ENCODE assay signal across 21 cellular contexts in genomic region chr1:94019327-94019726, GRCh38.
DNase-seq lines count a peak whose midpoint lies in the region; ATAC-seq, FAIRE-seq and TF ChIP-seq lines count a peak whose summit lies in the region.
"Had no signal": no experiment of that assay in that cellular context is flagged by ENCODE, and none has a peak within 500 bp of the region (broad histone marks: within the 10 kb centered on the region; RNA-seq: fewer than 3 reads in every experiment).

No MANE protein-coding gene starts in this region.

- H3K4me2 ChIP-seq in IMR-90 (ENCODE audit: low read depth, low read length) = no peak overlapping the region
- H3K4me2 ChIP-seq in K562 (ENCODE audit: insufficient read depth, low read length) = no peak overlapping the region
- H3K4me2 ChIP-seq in mesenchymal stem cell (ENCODE audit: low read length, poor library complexity, severe bottlenecking) = no peak overlapping the region

- H3K4me3 ChIP-seq in IMR-90 (ENCODE audit: insufficient read depth, low read depth, low read length) = no peak overlapping the region
- H3K4me3 ChIP-seq in K562 = no peak overlapping the region
- H3K4me3 ChIP-seq in mesenchymal stem cell (ENCODE audit: insufficient read depth in 1 of 2, low read depth in 1 of 2, low read length in 2 of 2) = no peak overlapping the region
- H3K4me3 ChIP-seq: MG63 had no signal

- H2BK15ac ChIP-seq in IMR-90 (ENCODE audit: low read depth, low read length) = peak overlapping the region; percentile 82
- H2BK15ac ChIP-seq in mesenchymal stem cell (ENCODE audit: low read depth, poor library complexity, severe bottlenecking) = no peak overlapping the region

- H2AFZ ChIP-seq in IMR-90 (replicated peaks; ENCODE audit: low read length, poor library complexity) (peak overlapping the region; percentile 5), K562 (ENCODE audit: low read depth, low read length) (no peak overlapping the region), mesenchymal stem cell (ENCODE audit: low read depth, low read length) (peak overlapping the region; percentile 46)

- no peaks in the 10 kb centered on the region for H3K27me3 ChIP-seq in IMR-90 (ENCODE audit: control insufficient read depth, insufficient read depth, low read length)
- peaks cover 9 to 33% of the 10 kb centered on the region in 2 experiments; a peak in 4 of 5 replicates for H3K27me3 ChIP-seq in K562 (ENCODE audit: control insufficient read depth in 2 of 2, insufficient read depth in 2 of 2, low read length in 2 of 2)
- H3K27me3 ChIP-seq in mesenchymal stem cell (ENCODE audit: control insufficient read depth in 1 of 2, insufficient read depth in 1 of 2, low read length in 2 of 2) = no peaks in the 10 kb centered on the region
- H3K27me3 ChIP-seq: MG63 had no signal

- peak overlapping the region; percentile 19 to 97 for H2BK12ac ChIP-seq in mesenchymal stem cell (ENCODE audit: low read length in 2 of 2)

- no peak for ATAC-seq in IMR-90 (ENCODE audit: low read depth)
- ATAC-seq in K562 = no peak
- no peak for ATAC-seq in GM19463 (IDR thresholded peaks at IDR 0.05; ENCODE audit: unreplicated experiment)
- ATAC-seq in stimulated activated effector memory CD8-positive, alpha-beta T cell treated with anti-CD3 and anti-CD28 coated beads, Interleukin-12 subunit alpha, Interleukin-12 subunit beta, amount 100 ng/mL, for 72 hours = no peak
- ATAC-seq in GM21825 (IDR thresholded peaks at IDR 0.05; ENCODE audit: unreplicated experiment) = no peak
- ATAC-seq: CD8-positive, alpha-beta T cell had no signal

- peaks cover 23% of the 10 kb centered on the region for H3K9me1 ChIP-seq in IMR-90 (ENCODE audit: insufficient read depth, low read length)
- H3K9me1 ChIP-seq in K562 (ENCODE audit: control insufficient read depth, insufficient read depth, low read length) = no peaks in the 10 kb centered on the region

- TF ChIP-seq CTCF in IMR-90 (conservative IDR thresholded peaks at IDR 0.05; ENCODE audit: low read depth, low read length) (no peak), K562 (IDR thresholded peaks at IDR 0.05 in 2 of 3, conservative IDR thresholded peaks at IDR 0.05 in 1 of 3; ENCODE audit: insufficient read depth in 2 of 3, low read depth in 1 of 3, low read length in 3 of 3) (no peak)

- TF ChIP-seq EP300 in K562 (IDR thresholded peaks at IDR 0.05; ENCODE audit: low read length) = no peak

- no peaks in the 10 kb centered on the region for H3K9me3 Mint-ChIP-seq in stimulated activated effector memory CD8-positive, alpha-beta T cell treated with anti-CD3 and anti-CD28 coated beads, Interleukin-12 subunit alpha, Interleukin-12 subunit beta, amount 100 ng/mL, for 72 hours
- H3K9me3 Mint-ChIP-seq: CD8-positive, alpha-beta T cell had no signal

- H4K20me1 ChIP-seq in IMR-90 (ENCODE audit: insufficient read depth, low read length) = peaks cover 11% of the 10 kb centered on the region; the same call in 1 of the 2 replicates
- H4K20me1 ChIP-seq in K562 (replicated peaks; ENCODE audit: control insufficient read depth, insufficient read depth, low read length) = no peaks in the 10 kb centered on the region

- no peak overlapping the region for H3K56ac ChIP-seq in IMR-90 (ENCODE audit: extremely low read depth, insufficient read depth, low read length)

- H3K9ac ChIP-seq in IMR-90 (ENCODE audit: low read depth, low read length) = no peak overlapping the region
- H3K9ac ChIP-seq in K562 (ENCODE audit: insufficient read depth in 1 of 2, low read depth in 2 of 2, low read length in 2 of 2) = no peak overlapping the region; a peak in 1 of 4 replicates
- H3K9ac ChIP-seq in mesenchymal stem cell (ENCODE audit: low read length) = no peak overlapping the region

- H2BK5ac ChIP-seq in IMR-90 (ENCODE audit: low read depth, low read length, poor library complexity, severe bottlenecking) (peak overlapping the region; percentile 90), mesenchymal stem cell (ENCODE audit: low read depth, low read length, poor library complexity, severe bottlenecking) (no peak overlapping the region)

- H3K23ac ChIP-seq in IMR-90 (ENCODE audit: low read depth, low read length) = 0 out of 2 replicates have a peak overlapping the region, but pooled peaks have one; percentile 26
- H3K23ac ChIP-seq in mesenchymal stem cell (ENCODE audit: low read length in 2 of 2) = no peak overlapping the region

- H3K14ac ChIP-seq in IMR-90 (replicated peaks; ENCODE audit: low read depth, low read length) = peak overlapping the region; percentile 65
- H3K14ac ChIP-seq in mesenchymal stem cell (ENCODE audit: low read length in 2 of 2) = no peak overlapping the region

- H3K79me2 ChIP-seq in K562 (ENCODE audit: control insufficient read depth, insufficient read depth, low read length) = no peaks in the 10 kb centered on the region

- peak overlapping the region; percentile 63 for H3K4ac ChIP-seq in IMR-90 (ENCODE audit: low read depth, low read length)
- peak overlapping the region in 1 of 2 experiments; percentile 16 for H3K4ac ChIP-seq in mesenchymal stem cell (ENCODE audit: low read depth in 1 of 2, low read length in 2 of 2)

- dilution Hi-C loops in IMR-90 (cut with HindIII; ENCODE audit: low sequenced_read_pairs, unreplicated experiment) = no loop called here

- peaks cover 35% of the 10 kb centered on the region for H3K4me1 ChIP-seq in IMR-90 (ENCODE audit: control insufficient read depth, insufficient read depth, low read length)
- H3K4me1 ChIP-seq in K562 (replicated peaks in 1 of 2; ENCODE audit: control insufficient read depth in 2 of 2, insufficient read depth in 2 of 2, low read length in 2 of 2) = peaks cover 0 to 15% of the 10 kb centered on the region in 2 experiments; a peak in 3 of 5 replicates
- peaks cover 20% of the 10 kb centered on the region for H3K4me1 ChIP-seq in mesenchymal stem cell (ENCODE audit: control insufficient read depth, insufficient read depth, low read depth, low read length)

- no TSS peak for BruUV-seq in IMR-90 (replicated peaks; lab: Mats Ljungman, UMichigan)
- no TSS peak for BruUV-seq in K562 (replicated peaks; lab: Mats Ljungman, UMichigan)

- TF ChIP-seq RAD21 in IMR-90 (IDR thresholded peaks at IDR 0.05; ENCODE audit: low read length) = no peak
- no peak for TF ChIP-seq RAD21 in K562 (CRISPR knock-in tag; conservative IDR thresholded peaks at IDR 0.05 in 1 of 2, IDR thresholded peaks at IDR 0.05 in 1 of 2)

- in situ Hi-C loops in IMR-90 (cut with MboI; ENCODE audit: low sequenced_read_pairs) = no loop called here
- in situ Hi-C loops in K562 (cut with MboI) = no loop called here

- CTCF ChIA-PET in IMR-90 (lab: Yijun Ruan, JAX) = interaction anchor here (8.3 kb wide), 1 partner anchor 315 kb away, joined by 90 read pairs; no protein-coding TSS in a partner anchor
- CTCF ChIA-PET in K562 (lab: Yijun Ruan, JAX; ENCODE audit: low intra/inter-chr PET ratio) = no interaction called here

- H3K27ac ChIP-seq in IMR-90 (ENCODE audit: insufficient read depth, low read length) (peak overlapping the region; percentile 83), K562 (ENCODE audit: extremely low read depth, low read depth, low read length) (no peak overlapping the region), mesenchymal stem cell (ENCODE audit: low read length, poor library complexity, severe bottlenecking) (no peak overlapping the region)
- H3K27ac ChIP-seq: C4-2B had no signal

- H3K4me3 Mint-ChIP-seq in stimulated activated effector memory CD8-positive, alpha-beta T cell treated with anti-CD3 and anti-CD28 coated beads, Interleukin-12 subunit alpha, Interleukin-12 subunit beta, amount 100 ng/mL, for 72 hours = no peak overlapping the region
- H3K4me3 Mint-ChIP-seq: B cell; CD8-positive, alpha-beta T cell had no signal

- H4K5ac ChIP-seq in IMR-90 (ENCODE audit: low read depth, low read length) = peak overlapping the region; percentile 88

- POLR2A ChIA-PET in IMR-90 (lab: Charles Lee; ENCODE audit: unreplicated experiment) (no interaction called here), K562 (lab: Yijun Ruan, JAX) (no interaction called here)

- H2AK5ac ChIP-seq in IMR-90 (ENCODE audit: low read depth, low read length) (peak overlapping the region; percentile 94), mesenchymal stem cell (ENCODE audit: low read length, severe bottlenecking) (peak overlapping the region; percentile 9)

- H2BK20ac ChIP-seq in IMR-90 (ENCODE audit: low read depth, low read length) = peak overlapping the region; percentile 69

- H4K8ac ChIP-seq in IMR-90 (ENCODE audit: low read depth in 2 of 2, low read length in 2 of 2) = peak overlapping the region; percentile 32 to 45; a peak in 3 of 4 replicates
- H4K8ac ChIP-seq in mesenchymal stem cell (ENCODE audit: low read length) = peak overlapping the region; percentile 20

- H3K27ac Mint-ChIP-seq in stimulated activated effector memory CD8-positive, alpha-beta T cell treated with anti-CD3 and anti-CD28 coated beads, Interleukin-12 subunit alpha, Interleukin-12 subunit beta, amount 100 ng/mL, for 72 hours = no peak overlapping the region
- H3K27ac Mint-ChIP-seq: B cell; CD8-positive, alpha-beta T cell had no signal

- peak overlapping the region; percentile 50 for H2AK9ac ChIP-seq in IMR-90 (replicated peaks; ENCODE audit: low read depth, low read length, poor library complexity)

- DNase-seq in IMR-90 (no peak), K562 (ENCODE audit: extremely low read depth in 1 of 4, low spot score in 3 of 4) (no peak), mesenchymal stem cell (no peak), GM19238 (ENCODE audit: insufficient read length, low spot score) (no peak)
- DNase-seq in stimulated activated effector memory CD8-positive, alpha-beta T cell treated with anti-CD3 and anti-CD28 coated beads, Interleukin-12 subunit alpha, Interleukin-12 subunit beta, amount 100 ng/mL, for 72 hours (ENCODE audit: low spot score in 2 of 2) = no peak
- DNase-seq: Caco-2; CD8-positive, alpha-beta T cell; KG1; MG63; NCI-H2029 treated with DMSO at 0.1 percent for 48 hours; NCI-H2227 treated with DMSO at 0.1 percent for 48 hours; NCI-H526 treated with DMSO at 0.1 percent for 48 hours; Right ventricle myocardium superior; RPMI8226 had no signal

- intact Hi-C loops in IMR-90 (cut with micrococcal nuclease) (no loop called here), K562 (cut with micrococcal nuclease) (no loop called here)

- H3K36me3 ChIP-seq in IMR-90 (ENCODE audit: control insufficient read depth, insufficient read depth, low read length) (no peaks in the 10 kb centered on the region), K562 (ENCODE audit: control insufficient read depth, insufficient read depth, low read length) (no peaks in the 10 kb centered on the region), mesenchymal stem cell (ENCODE audit: control insufficient read depth in 1 of 2, insufficient read depth in 2 of 2, low read depth in 1 of 2, low read length in 2 of 2) (no peaks in the 10 kb centered on the region)
- H3K36me3 ChIP-seq: MG63 had no signal

- TF ChIP-seq POLR2A in IMR-90 (IDR thresholded peaks at IDR 0.05; ENCODE audit: low read depth, low read length) = no peak
- no peak for TF ChIP-seq POLR2A in K562 (conservative IDR thresholded peaks at IDR 0.05)

- WGBS in IMR-90 (ENCODE audit: extremely low coverage in 2 of 2, insufficient read length in 1 of 2), 2 experiments = 89% methylated on average over 3 of the region's 9 CpGs; no CpG with 5 or more reads in 1 of the 2 experiments
- WGBS in K562 (ENCODE audit: insufficient coverage, low coverage, missing lambda C conversion rate) = 2% methylated on average over 9 of the region's 9 CpGs
- WGBS in mesenchymal stem cell = 85% methylated on average over 9 of the region's 9 CpGs

- peak overlapping the region; percentile 76 for H4K91ac ChIP-seq in IMR-90 (ENCODE audit: insufficient read depth, low read depth, low read length)
- peak overlapping the region; percentile 20 for H4K91ac ChIP-seq in mesenchymal stem cell (ENCODE audit: low read length)

- peak overlapping the region; percentile 58 for H2BK120ac ChIP-seq in IMR-90 (ENCODE audit: low read depth, low read length)
- peak overlapping the region; percentile 22 for H2BK120ac ChIP-seq in mesenchymal stem cell (ENCODE audit: low read depth, low read length)

- no peaks in the 10 kb centered on the region for H3K79me1 ChIP-seq in IMR-90 (ENCODE audit: low read depth in 1 of 2, low read length in 2 of 2)
- H3K79me1 ChIP-seq in mesenchymal stem cell (replicated peaks; ENCODE audit: low read length, poor library complexity, severe bottlenecking) = no peaks in the 10 kb centered on the region

- FAIRE-seq in K562 (lab: Jason Lieb, UNC) = no peak
- FAIRE-seq: G401.6, H54, HTR-8/SVneo had no signal

- H3K18ac ChIP-seq in IMR-90 (ENCODE audit: low read depth, low read length) (peak overlapping the region; percentile 84), mesenchymal stem cell (ENCODE audit: low read depth in 1 of 2, low read length in 2 of 2) (peak overlapping the region; percentile 6 to 92)

- peaks cover 40% of the 10 kb centered on the region for H3K4me1 Mint-ChIP-seq in stimulated activated effector memory CD8-positive, alpha-beta T cell treated with anti-CD3 and anti-CD28 coated beads, Interleukin-12 subunit alpha, Interleukin-12 subunit beta, amount 100 ng/mL, for 72 hours
- H3K4me1 Mint-ChIP-seq: B cell had no signal

- H3K36me3 Mint-ChIP-seq in stimulated activated effector memory CD8-positive, alpha-beta T cell treated with anti-CD3 and anti-CD28 coated beads, Interleukin-12 subunit alpha, Interleukin-12 subunit beta, amount 100 ng/mL, for 72 hours = peaks cover 10% of the 10 kb centered on the region
- H3K36me3 Mint-ChIP-seq: CD8-positive, alpha-beta T cell had no signal

- H3K9me3 ChIP-seq in IMR-90 (ENCODE audit: control insufficient read depth, insufficient read depth, low read length) (no peaks in the 10 kb centered on the region), K562 (replicated peaks; ENCODE audit: control insufficient read depth, insufficient read depth, low read depth, low read length) (no peaks in the 10 kb centered on the region), mesenchymal stem cell (ENCODE audit: control insufficient read depth, low read length) (no peaks in the 10 kb centered on the region)
- H3K9me3 ChIP-seq: Caco-2, MG63 had no signal
